1 cellular context compared by ENCODE assay signal in the genomic region with DNA sequence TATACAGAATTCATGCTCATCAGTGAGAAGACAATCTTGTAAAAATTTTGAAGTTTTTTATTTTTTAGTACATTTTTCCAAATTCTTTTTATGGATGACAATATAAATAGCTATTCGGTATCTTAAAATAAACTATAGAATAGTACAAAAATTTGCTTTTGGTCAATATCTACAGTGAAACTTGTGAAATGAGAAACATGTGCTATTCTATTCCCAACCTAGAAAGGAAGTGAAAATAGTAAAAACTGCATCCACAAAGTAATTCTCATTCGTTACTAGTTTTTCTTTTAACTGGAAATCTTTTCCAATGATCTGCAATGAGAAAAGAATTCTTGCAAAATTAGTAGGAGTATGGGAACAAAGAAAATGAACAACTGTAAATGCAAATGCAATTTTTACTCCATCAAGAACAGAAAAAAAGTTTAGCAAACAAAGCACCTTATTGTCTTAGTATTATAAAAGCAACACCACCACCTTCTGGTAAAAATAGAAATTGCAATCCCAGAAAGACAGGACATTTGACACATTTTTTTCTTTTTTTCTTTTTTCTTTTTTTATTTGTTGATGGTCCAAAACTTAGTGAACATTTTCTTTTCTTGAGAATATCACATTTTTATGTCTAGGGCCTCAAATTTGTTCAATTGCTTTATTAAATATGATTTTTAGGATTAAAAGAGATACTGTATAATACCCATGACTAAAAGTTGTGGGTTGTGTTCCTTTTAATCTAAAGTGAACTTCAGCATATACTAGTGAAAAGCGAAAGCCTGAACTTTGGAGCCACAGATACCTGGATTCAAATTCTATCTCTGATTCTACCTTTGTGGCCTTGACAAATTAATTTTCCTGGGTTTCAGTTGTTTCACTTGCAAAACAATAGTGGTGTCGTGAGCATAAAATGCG.
TF ChIP-seq lines count a peak whose summit lies in the region.

No MANE protein-coding gene starts in this region.

TF ChIP-seq in IMR-90, 13 proteins besides CTCF, POLR2A, EP300 and RAD21 (continued from another document):
- TF ChIP-seq NFE2L2 (IDR thresholded peaks at IDR 0.05; ENCODE audit: low read depth, low read length), result no peak
